ENCODE assay signal across 8 cellular contexts in the genomic region with DNA sequence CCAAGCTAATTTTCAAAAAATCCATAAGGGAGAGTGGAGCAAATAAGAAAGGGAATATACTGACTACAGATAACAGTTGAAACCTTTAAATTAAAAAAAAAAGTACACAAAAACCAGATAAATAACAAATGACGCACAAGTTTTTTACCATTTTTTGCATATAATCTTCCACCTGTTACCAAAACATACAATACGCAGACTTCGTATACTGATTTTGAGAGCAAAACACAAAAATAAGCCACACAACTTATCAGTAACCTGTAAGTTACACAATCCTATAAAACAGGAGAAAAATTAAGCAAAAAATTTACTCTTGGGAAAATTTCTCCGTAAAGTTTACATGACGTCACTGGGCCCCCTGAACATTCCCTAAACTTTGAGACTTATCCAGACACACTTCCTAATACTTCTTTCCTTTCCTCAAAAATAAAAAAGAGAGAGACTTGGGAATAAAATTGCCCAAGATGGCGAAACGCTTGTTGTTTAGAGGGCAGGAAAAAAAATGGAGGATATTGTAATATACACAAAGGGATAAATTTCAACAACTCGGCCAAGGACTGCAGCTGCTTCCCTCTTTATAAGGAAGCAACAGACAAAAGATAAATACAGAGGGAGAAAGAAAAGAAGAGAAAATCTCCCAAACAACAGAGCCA. TPM values are rescaled to one million over a fixed set of nuclear protein-coding genes. Genes with fewer than 3 reads are reported as not detected.
DNase-seq lines count a peak whose midpoint lies in the region; ATAC-seq and TF ChIP-seq lines count a peak whose summit lies in the region.

No MANE protein-coding gene starts in this region.

- no peaks in the 10 kb centered on the region for H3K36me3 Mint-ChIP-seq in activated naive CD4-positive, alpha-beta T cell treated with anti-CD3 and anti-CD28 coated beads, Interleukin-2, amount 50 U/mL, for 24 hours
- H3K36me3 Mint-ChIP-seq in osteocyte (ENCODE audit: unreplicated experiment), result peaks cover 4% of the 10 kb centered on the region

- peak overlapping the region; percentile 55 for H3K4me3 ChIP-seq in RWPE2 (ENCODE audit: severe bottlenecking)
- H3K4me3 ChIP-seq in esophagus squamous epithelium, result peak overlapping the region; percentile 58 to 89 (median 78)

- intact Hi-C loops in esophagus squamous epithelium (cut with DNase I), result no loop called here

- WGBS in esophagus squamous epithelium, 2 donors, result 5 to 6% methylated on average over 8 of the region's 8 CpGs

- DNase-seq in activated naive CD4-positive, alpha-beta T cell treated with Interleukin-2 at 50 U/mL for 16 hours, result no peak
- DNase-seq in RWPE2 (ENCODE audit: low spot score) (no peak), esophagus squamous epithelium (lab: John Stamatoyannopoulos, UW) (no peak), osteocyte (ENCODE audit: extremely low spot score, unreplicated experiment) (no peak), AG20443 (ENCODE audit: low spot score) (no peak), activated gamma-delta T cell treated with Interleukin-2 at 50 U/mL for 16 hours (no peak), cerebellar nuclear complex (lab: John Stamatoyannopoulos, UW) (no peak)

- H3K27ac ChIP-seq in RWPE2 (ENCODE audit: poor library complexity, severe bottlenecking), result peak overlapping the region; percentile 96
- peak overlapping the region; percentile 95 to 98 (median 97) for H3K27ac ChIP-seq in esophagus squamous epithelium

- peaks cover 10% of the 10 kb centered on the region for H3K4me1 Mint-ChIP-seq in activated naive CD4-positive, alpha-beta T cell treated with anti-CD3 and anti-CD28 coated beads, Interleukin-2, amount 50 U/mL, for 24 hours
- peaks cover 43% of the 10 kb centered on the region for H3K4me1 Mint-ChIP-seq in osteocyte (ENCODE audit: unreplicated experiment)

- H3K27me3 ChIP-seq in RWPE2 (ENCODE audit: insufficient read depth, poor library complexity, severe bottlenecking), result no peaks in the 10 kb centered on the region
- H3K27me3 ChIP-seq in esophagus squamous epithelium, result no peaks in the 10 kb centered on the region

- H3K9me3 ChIP-seq in RWPE2 (ENCODE audit: severe bottlenecking), result no peaks in the 10 kb centered on the region
- no peaks in the 10 kb centered on the region for H3K9me3 ChIP-seq in esophagus squamous epithelium

- H3K36me3 ChIP-seq in RWPE2 (ENCODE audit: low read depth) (no peaks in the 10 kb centered on the region), esophagus squamous epithelium (no peaks in the 10 kb centered on the region)

- H3K27ac Mint-ChIP-seq in activated naive CD4-positive, alpha-beta T cell treated with anti-CD3 and anti-CD28 coated beads, Interleukin-2, amount 50 U/mL, for 24 hours, result peak overlapping the region; percentile 13
- H3K27ac Mint-ChIP-seq in osteocyte (ENCODE audit: unreplicated experiment), result peak overlapping the region; percentile 98

- H3K4me3 Mint-ChIP-seq in activated naive CD4-positive, alpha-beta T cell treated with anti-CD3 and anti-CD28 coated beads, Interleukin-2, amount 50 U/mL, for 24 hours, result peak overlapping the region; percentile 85
- H3K4me3 Mint-ChIP-seq in osteocyte (ENCODE audit: unreplicated experiment), result peak overlapping the region; percentile 82

- peaks cover 20% of the 10 kb centered on the region for H3K27me3 Mint-ChIP-seq in activated naive CD4-positive, alpha-beta T cell treated with anti-CD3 and anti-CD28 coated beads, Interleukin-2, amount 50 U/mL, for 24 hours
- H3K27me3 Mint-ChIP-seq in osteocyte (ENCODE audit: unreplicated experiment), result no peaks in the 10 kb centered on the region

- no peak for ATAC-seq in RWPE2 (ENCODE audit: low read depth)

- no peak for TF ChIP-seq POLR2A in esophagus squamous epithelium (IDR thresholded peaks at IDR 0.05)

- H3K9me3 Mint-ChIP-seq in activated naive CD4-positive, alpha-beta T cell treated with anti-CD3 and anti-CD28 coated beads, Interleukin-2, amount 50 U/mL, for 24 hours, result no peaks in the 10 kb centered on the region
- no peaks in the 10 kb centered on the region for H3K9me3 Mint-ChIP-seq in osteocyte (ENCODE audit: unreplicated experiment)

- TF ChIP-seq CTCF in RWPE2 (IDR thresholded peaks at IDR 0.05; ENCODE audit: poor library complexity, severe bottlenecking) (no peak), esophagus squamous epithelium (IDR thresholded peaks at IDR 0.05) (no peak), osteocyte (IDR thresholded peaks at IDR 0.05) (no peak)

- H3K4me1 ChIP-seq in RWPE2 (ENCODE audit: insufficient read depth, poor library complexity, severe bottlenecking) (peaks cover 47% of the 10 kb centered on the region), esophagus squamous epithelium (peaks cover 0 to 63% (median 24%) of the 10 kb centered on the region in 3 donors)

RNA-seq across cellular contexts. Expression of gene BAZ2B, which starts 1.7 kb away (rescaled TPM):
- 10 to 100 TPM; 41.6 to 94.6 (median 54.1) TPM for total RNA-seq in esophagus squamous epithelium
- 81.5 and 82.9 TPM in 2 replicates for total RNA-seq in osteocyte
